In genomic region chr10:113180401-113181154, GRCh38 we compare ENCODE assay signal across 29 cellular contexts.
DNase-seq lines count a peak whose midpoint lies in the region; ATAC-seq, FAIRE-seq and TF ChIP-seq lines count a peak whose summit lies in the region.
"Had no signal": no experiment of that assay in that cellular context is flagged by ENCODE, and none has a peak within 500 bp of the region (broad histone marks: within the 10 kb centered on the region; RNA-seq: fewer than 3 reads in every experiment).

No MANE protein-coding gene starts in this region.

- H3K9me3 Mint-ChIP-seq in nephron = peaks cover 2% of the 10 kb centered on the region
- H3K9me3 Mint-ChIP-seq in activated CD8-positive, alpha-beta T cell treated with anti-CD3 and anti-CD28 coated beads, Interleukin-2, amount 10 ng/mL, durations not matched to agents 7 days and 5 days (ENCODE audit: insufficient read depth) = no peaks in the 10 kb centered on the region
- H3K9me3 Mint-ChIP-seq: activated naive CD8-positive, alpha-beta T cell treated with anti-CD3 and anti-CD28 coated beads, Interleukin-2, amount 10 ng/mL, durations not matched to agents 7 days and 5 days; H9; immature natural killer cell; T-helper 1 cell treated with Interleukin-12 subunit alpha and Interleukin-12 subunit beta and Interleukin-4 antibody, amounts not matched to agents 30 μg/mL and 1 μg/mL, for 36 hours had no signal

- H4K20me1 ChIP-seq in endothelial cell of umbilical vein (replicated peaks; ENCODE audit: control insufficient read depth, extremely low read depth, insufficient read depth, low read length) = no peaks in the 10 kb centered on the region
- H4K20me1 ChIP-seq: BLaER1 had no signal

- H3K36me3 Mint-ChIP-seq in nephron (ENCODE audit: low read depth) = no peaks in the 10 kb centered on the region
- no peaks in the 10 kb centered on the region for H3K36me3 Mint-ChIP-seq in activated CD8-positive, alpha-beta T cell treated with anti-CD3 and anti-CD28 coated beads, Interleukin-2, amount 10 ng/mL, durations not matched to agents 7 days and 5 days (ENCODE audit: low read depth)
- H3K36me3 Mint-ChIP-seq: activated naive CD8-positive, alpha-beta T cell treated with anti-CD3 and anti-CD28 coated beads, Interleukin-2, amount 10 ng/mL, durations not matched to agents 7 days and 5 days; immature natural killer cell had no signal

- no peak overlapping the region for H3K9ac ChIP-seq in endothelial cell of umbilical vein (replicated peaks; ENCODE audit: extremely low read depth, insufficient read depth, low read length)
- H3K9ac ChIP-seq: parathyroid adenoma had no signal

- H3K27me3 ChIP-seq in H7 (ENCODE audit: control insufficient read depth, insufficient read depth, low read length) (no peaks in the 10 kb centered on the region), endothelial cell of umbilical vein (ENCODE audit: control insufficient read depth in 2 of 2, insufficient read depth in 2 of 2, low read length in 2 of 2) (no peaks in the 10 kb centered on the region)
- H3K27me3 ChIP-seq: BLaER1 had no signal

- peaks cover 40% of the 10 kb centered on the region for H3K4me1 Mint-ChIP-seq in nephron
- H3K4me1 Mint-ChIP-seq in activated CD8-positive, alpha-beta T cell treated with anti-CD3 and anti-CD28 coated beads, Interleukin-2, amount 10 ng/mL, durations not matched to agents 7 days and 5 days (ENCODE audit: low read depth) = no peaks in the 10 kb centered on the region
- H3K4me1 Mint-ChIP-seq: activated naive CD8-positive, alpha-beta T cell treated with anti-CD3 and anti-CD28 coated beads, Interleukin-2, amount 10 ng/mL, durations not matched to agents 7 days and 5 days; immature natural killer cell had no signal

- no peak overlapping the region for H3K4me3 Mint-ChIP-seq in nephron
- no peak overlapping the region for H3K4me3 Mint-ChIP-seq in activated CD8-positive, alpha-beta T cell treated with anti-CD3 and anti-CD28 coated beads, Interleukin-2, amount 10 ng/mL, durations not matched to agents 7 days and 5 days
- H3K4me3 Mint-ChIP-seq: activated naive CD8-positive, alpha-beta T cell treated with anti-CD3 and anti-CD28 coated beads, Interleukin-2, amount 10 ng/mL, durations not matched to agents 7 days and 5 days; H9; immature natural killer cell; T-helper 1 cell treated with Interleukin-12 subunit alpha and Interleukin-12 subunit beta and Interleukin-4 antibody, amounts not matched to agents 30 μg/mL and 1 μg/mL, for 36 hours had no signal

- DNase-seq in H7 (peak; percentile 43), NOMO-1 treated with dmso at 0.1 percent for 144 hours (lab: John Stamatoyannopoulos, UW; ENCODE audit: unreplicated experiment) (peak; percentile 5), endothelial cell of umbilical vein (ENCODE audit: low read depth, low spot score) (no peak), H54 (ENCODE audit: insufficient read length, low spot score) (no peak), AML-193 (lab: John Stamatoyannopoulos, UW) (no peak)
- no peak for DNase-seq in activated CD8-positive, alpha-beta T cell treated with anti-CD3 and anti-CD28 coated beads, Interleukin-2, amount 10 ng/mL, durations not matched to agents 7 days and 5 days
- DNase-seq: ACHN; activated CD4-positive, alpha-beta T cell treated with anti-CD3 and anti-CD28 coated beads for 1 hour; activated effector memory CD4-positive, alpha-beta T cell treated with Interleukin-2 at 50 U/mL for 16 hours; activated naive CD8-positive, alpha-beta T cell treated with anti-CD3 and anti-CD28 coated beads, Interleukin-2, amount 10 ng/mL, durations not matched to agents 7 days and 5 days; Caco-2; central memory CD4-positive, alpha-beta T cell; dermis blood vessel endothelial cell; DMS79; H9; immature natural killer cell; midbrain; NCI-H1694; SHP77; stimulated activated CD4-positive, alpha-beta T cell treated with anti-CD3 and anti-CD28 coated beads, Interleukin-4, amount 100 ng/mL, for 1 hour had no signal

- TF ChIP-seq POLR2A in endothelial cell of umbilical vein (IDR thresholded peaks at IDR 0.05; ENCODE audit: low read depth, low read length) = no peak
- no peak for TF ChIP-seq POLR2A in H54 (IDR thresholded peaks at IDR 0.05; ENCODE audit: low read depth, low read length)

- intact Hi-C loops in endothelial cell of umbilical vein (cut with micrococcal nuclease) = no loop called here

- no peak for ATAC-seq in HG03095 (IDR thresholded peaks at IDR 0.05; ENCODE audit: unreplicated experiment)
- no peak for ATAC-seq in activated CD8-positive, alpha-beta T cell treated with anti-CD3 and anti-CD28 coated beads, Interleukin-2, amount 10 ng/mL, durations not matched to agents 7 days and 5 days
- ATAC-seq: left lobe of liver, right cardiac atrium had no signal

- H3K79me2 ChIP-seq in endothelial cell of umbilical vein (ENCODE audit: control insufficient read depth, insufficient read depth, low read length) = no peaks in the 10 kb centered on the region
- H3K79me2 ChIP-seq: parathyroid adenoma had no signal

- no peak overlapping the region for H2AFZ ChIP-seq in endothelial cell of umbilical vein (ENCODE audit: low read depth, low read length)
- H2AFZ ChIP-seq: parathyroid adenoma had no signal

- H3K27ac Mint-ChIP-seq in nephron = peak overlapping the region in 2 of 3 experiments; percentile 12 to 52
- H3K27ac Mint-ChIP-seq in activated CD8-positive, alpha-beta T cell treated with anti-CD3 and anti-CD28 coated beads, Interleukin-2, amount 10 ng/mL, durations not matched to agents 7 days and 5 days = no peak overlapping the region
- H3K27ac Mint-ChIP-seq: activated naive CD8-positive, alpha-beta T cell treated with anti-CD3 and anti-CD28 coated beads, Interleukin-2, amount 10 ng/mL, durations not matched to agents 7 days and 5 days; immature natural killer cell; T-helper 1 cell treated with Interleukin-12 subunit alpha and Interleukin-12 subunit beta and Interleukin-4 antibody, amounts not matched to agents 30 μg/mL and 1 μg/mL, for 36 hours had no signal

- H3K27ac ChIP-seq in endothelial cell of umbilical vein (ENCODE audit: insufficient read depth, low read depth, low read length) = no peak overlapping the region
- H3K27ac ChIP-seq: parathyroid adenoma had no signal

- no peak overlapping the region for H3K4me2 ChIP-seq in endothelial cell of umbilical vein (ENCODE audit: insufficient read depth, low read length)

- no peaks in the 10 kb centered on the region for H3K9me1 ChIP-seq in endothelial cell of umbilical vein (replicated peaks; ENCODE audit: control insufficient read depth, extremely low read depth, insufficient read depth, low read length)

- H3K9me3 ChIP-seq in endothelial cell of umbilical vein (replicated peaks; ENCODE audit: control insufficient read depth, insufficient read depth, low read length) = no peaks in the 10 kb centered on the region
- H3K9me3 ChIP-seq: BLaER1, Caco-2 had no signal

- no TSS peak for BruUV-seq in endothelial cell of umbilical vein (replicated peaks; lab: Mats Ljungman, UMichigan)

- H3K4me3 ChIP-seq in H7 (ENCODE audit: insufficient read depth, low read depth, low read length) = no peak overlapping the region
- H3K4me3 ChIP-seq in endothelial cell of umbilical vein (replicated peaks in 1 of 3; ENCODE audit: insufficient read depth in 1 of 3, low read depth in 1 of 3, low read length in 3 of 3) = no peak overlapping the region
- H3K4me3 ChIP-seq: BLaER1 had no signal

- CTCF ChIA-PET in endothelial cell of umbilical vein (lab: Charles Lee) = interaction anchor here (1.3 kb wide), 1 partner anchor 51 kb away, joined by 3 read pairs; no protein-coding TSS in a partner anchor
- CTCF ChIA-PET in activated CD8-positive, alpha-beta T cell treated with anti-CD3 and anti-CD28 coated beads, Interleukin-2, amount 10 ng/mL, durations not matched to agents 7 days and 5 days (lab: Charles Lee) = no interaction called here

- peak; percentile 24 for FAIRE-seq in endothelial cell of umbilical vein (lab: Jason Lieb, UNC)
- no peak for FAIRE-seq in H54 (lab: Jason Lieb, UNC)
- FAIRE-seq: endometrium, GM19239 had no signal

- TF ChIP-seq CTCF in endothelial cell of umbilical vein (IDR thresholded peaks at IDR 0.05; ENCODE audit: extremely low read depth in 1 of 2, insufficient read depth in 1 of 2, low read depth in 1 of 2, low read length in 2 of 2) (no peak), nephron (IDR thresholded peaks at IDR 0.05; ENCODE audit: unreplicated experiment in 3 of 3) (no peak)

- no peaks in the 10 kb centered on the region for H3K36me3 ChIP-seq in H7 (replicated peaks; ENCODE audit: control insufficient read depth, insufficient read depth, low read length)
- H3K36me3 ChIP-seq in endothelial cell of umbilical vein (ENCODE audit: control insufficient read depth in 2 of 2, extremely low read depth in 1 of 2, insufficient read depth in 2 of 2, low read length in 2 of 2) = no peaks in the 10 kb centered on the region
- H3K36me3 ChIP-seq: BLaER1 had no signal

- no peaks in the 10 kb centered on the region for H3K4me1 ChIP-seq in endothelial cell of umbilical vein (ENCODE audit: control insufficient read depth, extremely low read depth, insufficient read depth, low read length)
- H3K4me1 ChIP-seq: parathyroid adenoma had no signal

- POLR2A ChIA-PET in endothelial cell of umbilical vein (lab: Charles Lee) = no interaction called here
- POLR2A ChIA-PET in activated CD8-positive, alpha-beta T cell treated with anti-CD3 and anti-CD28 coated beads, Interleukin-2, amount 10 ng/mL, durations not matched to agents 7 days and 5 days (lab: Charles Lee) = no interaction called here

- peaks cover 13% of the 10 kb centered on the region for H3K27me3 Mint-ChIP-seq in nephron (ENCODE audit: low read depth)
- H3K27me3 Mint-ChIP-seq in activated CD8-positive, alpha-beta T cell treated with anti-CD3 and anti-CD28 coated beads, Interleukin-2, amount 10 ng/mL, durations not matched to agents 7 days and 5 days (ENCODE audit: low read depth) = no peaks in the 10 kb centered on the region
- H3K27me3 Mint-ChIP-seq: activated naive CD8-positive, alpha-beta T cell treated with anti-CD3 and anti-CD28 coated beads, Interleukin-2, amount 10 ng/mL, durations not matched to agents 7 days and 5 days had no signal

- dilution Hi-C loops in endothelial cell of umbilical vein (cut with MboI; ENCODE audit: extremely low pct_ligation_motif_present, low sequenced_read_pairs) = no loop called here

TF ChIP-seq in endothelial cell of umbilical vein, 7 proteins besides CTCF, POLR2A, EP300 and RAD21 (continues in another document):
- TF ChIP-seq FOS (IDR thresholded peaks at IDR 0.05; ENCODE audit: borderline replicate concordance, insufficient read depth, low read length) (no peak), JUN (IDR thresholded peaks at IDR 0.05; ENCODE audit: borderline replicate concordance, insufficient read depth, insufficient read length, low read depth) (no peak), GATA2 (IDR thresholded peaks at IDR 0.05; ENCODE audit: insufficient read depth, insufficient read length, low read depth, low read length) (no peak), MYC (IDR thresholded peaks at IDR 0.05; ENCODE audit: low read depth, low read length) (no peak), POLR2AphosphoS5 (IDR thresholded peaks at IDR 0.05; ENCODE audit: insufficient read depth, low read depth, low read length) (no peak), MAX (IDR thresholded peaks at IDR 0.05; ENCODE audit: insufficient read depth, insufficient read length) (no peak)

Comparison
In these comparisons a context has a peak if more than half of its experiments do, and no peak if none do; other contexts are left out.
1. DNase-seq: peak in H7 (single experiment) and NOMO-1 treated with dmso at 0.1 percent for 144 hours (single experiment); none in endothelial cell of umbilical vein (single experiment), H54 (single experiment), AML-193 (0 of 2) and activated CD8-positive, alpha-beta T cell treated with anti-CD3 and anti-CD28 coated beads, Interleukin-2, amount 10 ng/mL, durations not matched to agents 7 days and 5 days (single experiment).